Comparison of ENCODE assay signal across 16 cellular contexts in the genomic region with DNA sequence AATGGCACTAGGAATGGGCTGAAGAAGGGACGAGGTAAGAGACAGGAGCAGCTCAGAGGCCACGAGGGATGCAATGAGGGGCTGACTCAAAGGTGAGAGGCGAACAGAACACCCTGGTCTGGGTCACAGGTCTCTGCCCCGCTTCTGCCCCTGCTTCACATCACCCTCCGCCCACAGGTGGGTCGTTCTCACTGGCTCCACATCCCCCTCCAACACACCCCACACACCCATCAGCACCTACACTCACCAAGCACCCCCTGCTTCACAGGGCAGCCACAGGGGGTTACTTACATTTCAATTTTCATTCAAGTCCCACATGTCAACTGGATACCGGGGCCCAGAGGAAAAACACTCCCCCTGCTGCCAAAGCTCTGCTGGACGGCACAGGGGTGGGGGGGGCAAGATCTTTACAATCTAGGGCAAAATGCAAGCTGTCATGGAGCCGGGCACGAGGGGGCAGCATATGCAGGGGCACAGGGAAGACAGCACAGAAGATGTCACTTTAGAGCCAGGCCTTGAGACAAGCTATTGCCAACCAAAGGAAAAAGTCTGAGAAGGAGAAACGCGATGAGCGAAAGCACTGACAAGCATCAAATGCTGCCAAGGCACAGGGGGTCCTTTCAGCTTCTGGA.
DNase-seq lines count a peak whose midpoint lies in the region; ATAC-seq, FAIRE-seq and TF ChIP-seq lines count a peak whose summit lies in the region.
"Had no signal": no experiment of that assay in that cellular context is flagged by ENCODE, and none has a peak within 500 bp of the region (broad histone marks: within the 10 kb centered on the region; RNA-seq: fewer than 3 reads in every experiment).

No MANE protein-coding gene starts in this region.

- H3K27ac ChIP-seq in RWPE2 (ENCODE audit: poor library complexity, severe bottlenecking) (peak overlapping the region; percentile 100), foreskin keratinocyte (peak overlapping the region; percentile 8), pancreas (no peak overlapping the region)
- H3K27ac ChIP-seq: Peyer's patch had no signal

- H3K4me1 ChIP-seq in BE2C, result peaks cover 6% of the 10 kb centered on the region
- H3K4me1 ChIP-seq in RWPE2 (ENCODE audit: insufficient read depth, poor library complexity, severe bottlenecking), result peaks cover 51% of the 10 kb centered on the region
- peaks cover 40% of the 10 kb centered on the region for H3K4me1 ChIP-seq in foreskin keratinocyte
- no peaks in the 10 kb centered on the region for H3K4me1 ChIP-seq in pancreas
- H3K4me1 ChIP-seq: Peyer's patch had no signal

- no peaks in the 10 kb centered on the region for H3K27me3 ChIP-seq in BE2C
- peaks cover 1% of the 10 kb centered on the region for H3K27me3 ChIP-seq in GM06990 (replicated peaks; ENCODE audit: control insufficient read depth, insufficient read depth, low read length)
- no peaks in the 10 kb centered on the region for H3K27me3 ChIP-seq in RWPE2 (ENCODE audit: insufficient read depth, poor library complexity, severe bottlenecking)
- H3K27me3 ChIP-seq in foreskin keratinocyte, result no peaks in the 10 kb centered on the region
- H3K27me3 ChIP-seq in pancreas, result no peaks in the 10 kb centered on the region
- H3K27me3 ChIP-seq: Peyer's patch had no signal

- WGBS in pancreas, 2 donors, result 84 to 88% methylated on average over 13 of the region's 13 CpGs

- FAIRE-seq in pancreas (lab: Jason Lieb, UNC), result no peak
- FAIRE-seq: GM18507, TTC549 had no signal

- H3K36me3 ChIP-seq in BE2C, result peaks cover 75% of the 10 kb centered on the region
- H3K36me3 ChIP-seq in GM06990 (ENCODE audit: control insufficient read depth, insufficient read depth, low read length), result no peaks in the 10 kb centered on the region
- peaks cover 42% of the 10 kb centered on the region for H3K36me3 ChIP-seq in RWPE2 (ENCODE audit: low read depth)
- no peaks in the 10 kb centered on the region for H3K36me3 ChIP-seq in pancreas

- H3K27me3 Mint-ChIP-seq in natural killer cell (ENCODE audit: low read depth in 2 of 2), result peaks cover 4 to 16% of the 10 kb centered on the region in 2 donors

- DNase-seq in BE2C (no peak), GM06990 (ENCODE audit: extremely low read depth, insufficient read length) (no peak), RWPE2 (ENCODE audit: low spot score) (no peak), foreskin keratinocyte (no peak), natural killer cell (no peak), pancreas (no peak)
- DNase-seq: NCI-H187 treated with DMSO at 0.1 percent for 48 hours; Peyer's patch; stimulated activated CD4-positive, alpha-beta T cell treated with anti-CD3 and anti-CD28 coated beads, Interleukin-15, amount 100 ng/mL, for 24 hours had no signal

- peaks cover 9% of the 10 kb centered on the region in 2 donors for H3K4me1 Mint-ChIP-seq in natural killer cell

- intact Hi-C loops in natural killer cell (cut with micrococcal nuclease) (loop anchor here (1.0 kb wide), 1 partner anchor 142 kb away; no protein-coding TSS in a partner anchor), pancreas (cut with DNase I) (no loop called here)

- H3K4me3 ChIP-seq in BE2C (ENCODE audit: low read depth, low read length) (no peak overlapping the region), GM06990 (replicated peaks; ENCODE audit: low read depth, low read length) (no peak overlapping the region), RWPE2 (ENCODE audit: severe bottlenecking) (no peak overlapping the region), pancreas (no peak overlapping the region)
- H3K4me3 ChIP-seq: Peyer's patch had no signal

- no peaks in the 10 kb centered on the region for H3K36me3 Mint-ChIP-seq in natural killer cell

- no peaks in the 10 kb centered on the region for H3K9me3 Mint-ChIP-seq in natural killer cell
- H3K9me3 Mint-ChIP-seq: activated T-helper 1 cell treated with anti-CD3 and anti-CD28 coated beads, Interleukin-12 subunit alpha, Interleukin-12 subunit beta, Interleukin-2, Interleukin-4 antibody, amounts not matched to agents 30 ng/mL and 10 ng/mL and 1 ng/mL, durations not matched to agents 14 hours and 24 hours and 36 hours; stimulated activated effector memory CD8-positive, alpha-beta T cell treated with anti-CD3 and anti-CD28 coated beads, Interleukin-12 subunit alpha, Interleukin-12 subunit beta, amount 100 ng/mL, for 72 hours had no signal

- H3K4me3 Mint-ChIP-seq in natural killer cell, result no peak overlapping the region
- H3K4me3 Mint-ChIP-seq: activated T-helper 1 cell treated with anti-CD3 and anti-CD28 coated beads, Interleukin-12 subunit alpha, Interleukin-12 subunit beta, Interleukin-2, Interleukin-4 antibody, amounts not matched to agents 30 ng/mL and 10 ng/mL and 1 ng/mL, durations not matched to agents 14 hours and 24 hours and 36 hours; neural crest cell had no signal

- no peaks in the 10 kb centered on the region for H3K9me3 ChIP-seq in BE2C
- no peaks in the 10 kb centered on the region for H3K9me3 ChIP-seq in RWPE2 (ENCODE audit: severe bottlenecking)
- H3K9me3 ChIP-seq in pancreas, result no peaks in the 10 kb centered on the region
- H3K9me3 ChIP-seq: Peyer's patch had no signal

- TF ChIP-seq CTCF in BE2C (IDR thresholded peaks at IDR 0.05; ENCODE audit: low read depth, low read length) (peak; percentile 14; the same call in 1 of the 2 replicates), GM06990 (IDR thresholded peaks at IDR 0.05; ENCODE audit: insufficient read depth, low read length, poor library complexity, severe bottlenecking) (peak; percentile 5), RWPE2 (IDR thresholded peaks at IDR 0.05; ENCODE audit: poor library complexity, severe bottlenecking) (no peak), foreskin keratinocyte (conservative IDR thresholded peaks at IDR 0.05) (no peak), natural killer cell (IDR thresholded peaks at IDR 0.05) (no peak), pancreas (IDR thresholded peaks at IDR 0.05) (no peak)

- no peak overlapping the region for H3K27ac Mint-ChIP-seq in natural killer cell
- H3K27ac Mint-ChIP-seq: activated T-helper 1 cell treated with anti-CD3 and anti-CD28 coated beads, Interleukin-12 subunit alpha, Interleukin-12 subunit beta, Interleukin-2, Interleukin-4 antibody, amounts not matched to agents 30 ng/mL and 10 ng/mL and 1 ng/mL, durations not matched to agents 14 hours and 24 hours and 36 hours; stimulated activated effector memory CD8-positive, alpha-beta T cell treated with anti-CD3 and anti-CD28 coated beads, Interleukin-12 subunit alpha, Interleukin-12 subunit beta, amount 100 ng/mL, for 72 hours had no signal

- ATAC-seq in RWPE2 (ENCODE audit: low read depth), result no peak
- ATAC-seq in foreskin keratinocyte, result no peak
- no peak for ATAC-seq in HG02678 (IDR thresholded peaks at IDR 0.05; ENCODE audit: unreplicated experiment)
- ATAC-seq in HG03442 (IDR thresholded peaks at IDR 0.05; ENCODE audit: unreplicated experiment), result no peak
- ATAC-seq in natural killer cell, result no peak
- no peak for ATAC-seq in pancreas

Comparison
In these comparisons a context has a peak if more than half of its experiments do, and no peak if none do; other contexts are left out.
1. CTCF ChIP-seq: peak in BE2C (single experiment) and GM06990 (single experiment); none in RWPE2 (single experiment), foreskin keratinocyte (single experiment), natural killer cell (single experiment) and pancreas (0 of 4).
2. H3K27ac ChIP-seq: peak in RWPE2 (single experiment) and foreskin keratinocyte (single experiment); none in pancreas (0 of 4).